27 cellular contexts compared by ENCODE assay signal in genomic region chr2:171941316-171941699, GRCh38.
"Had no signal": no experiment of that assay in that cellular context is flagged by ENCODE, and none has a peak within 500 bp of the region (broad histone marks: within the 10 kb centered on the region; RNA-seq: fewer than 3 reads in every experiment).

No MANE protein-coding gene starts in this region.

- DNase-seq: islet precursor cell; left ventricle myocardium inferior; midbrain; naive thymus-derived CD8-positive, alpha-beta T cell; nucleus accumbens; pancreas; posterior cingulate gyrus; retina; right cardiac atrium; stimulated activated CD4-positive, alpha-beta T cell treated with anti-CD3 and anti-CD28 coated beads, Interleukin-12 subunit alpha, Interleukin-12 subunit beta, amount 100 ng/mL, for 4 hours; stimulated activated CD4-positive, alpha-beta T cell treated with anti-CD3 and anti-CD28 coated beads, Interleukin-15, amount 100 ng/mL, for 24 hours; stimulated activated CD4-positive, alpha-beta T cell treated with anti-CD3 and anti-CD28 coated beads, Interleukin-2, amount 100 ng/mL, for 24 hours; stimulated activated CD4-positive, alpha-beta T cell treated with anti-CD3 and anti-CD28 coated beads, Interleukin-4, amount 100 ng/mL, for 1 hour; stimulated activated naive B cell treated with anti-CD40 and anti-IgM and Interleukin-4, amounts not matched to agents 10 μg/mL and 1 μg/mL and 100 μg/mL, for 72 hours; stimulated activated naive CD8-positive, alpha-beta T cell treated with anti-CD3 and anti-CD28 coated beads, Interleukin-15, Interleukin-2, amounts not matched to agents 100 U/mL and 50 U/mL, for 24 hours; stomach; tibial artery; uterus had no signal

- H3K4me1 ChIP-seq: pancreas, prostate gland, tibial artery, uterus had no signal

- H3K4me3 ChIP-seq: left ventricle myocardium inferior, lung, pancreas, prostate gland, skin epidermis, stomach, thoracic aorta, tibial artery, uterus had no signal

- H3K4me3 Mint-ChIP-seq: memory B cell; naive thymus-derived CD8-positive, alpha-beta T cell; nephron; neural crest cell; stimulated activated naive B cell treated with anti-CD40 and anti-IgM and Interleukin-4, amounts not matched to agents 10 μg/mL and 1 μg/mL and 100 μg/mL, for 72 hours; type B pancreatic cell had no signal

- H3K27ac ChIP-seq: left ventricle myocardium inferior, pancreas, prostate gland, skin epidermis, stomach, thoracic aorta, tibial artery, uterus had no signal

- H3K36me3 ChIP-seq: left ventricle myocardium inferior, pancreas, prostate gland, uterus had no signal

- H3K27ac Mint-ChIP-seq: memory B cell; nephron; stimulated activated naive B cell treated with anti-CD40 and anti-IgM and Interleukin-4, amounts not matched to agents 10 μg/mL and 1 μg/mL and 100 μg/mL, for 72 hours; type B pancreatic cell had no signal

- ATAC-seq: naive thymus-derived CD8-positive, alpha-beta T cell; pancreas; right cardiac atrium; sciatic nerve; stimulated activated naive B cell treated with anti-CD40 and anti-IgM and Interleukin-4, amounts not matched to agents 10 μg/mL and 1 μg/mL and 100 μg/mL, for 72 hours had no signal

- H3K9me3 ChIP-seq: left ventricle myocardium inferior, pancreas, prostate gland, stomach, thoracic aorta, tibial artery, uterus had no signal

- H3K9me3 Mint-ChIP-seq: memory B cell; naive thymus-derived CD8-positive, alpha-beta T cell; type B pancreatic cell had no signal

- H3K27me3 Mint-ChIP-seq: memory B cell; naive thymus-derived CD8-positive, alpha-beta T cell; stimulated activated naive B cell treated with anti-CD40 and anti-IgM and Interleukin-4, amounts not matched to agents 10 μg/mL and 1 μg/mL and 100 μg/mL, for 72 hours; type B pancreatic cell had no signal

- H3K4me1 Mint-ChIP-seq: nephron, neural crest cell had no signal

- H3K27me3 ChIP-seq: pancreas, stomach, tibial artery, uterus had no signal
